Comparison of ENCODE assay signal across 24 cellular contexts in genomic region chr2:25588576-25588975, GRCh38.
"Had no signal": no experiment of that assay in that cellular context is flagged by ENCODE, and none has a peak within 500 bp of the region (broad histone marks: within the 10 kb centered on the region; RNA-seq: fewer than 3 reads in every experiment).

No MANE protein-coding gene starts in this region.

- ATAC-seq: esophagus mucosa; gastrocnemius medialis; left ventricle myocardium superior; lower lobe of right lung; psoas muscle; right cardiac atrium; stimulated activated effector memory CD8-positive, alpha-beta T cell treated with anti-CD3 and anti-CD28 coated beads, Interleukin-12 subunit alpha, Interleukin-12 subunit beta, amount 100 ng/mL, for 72 hours had no signal

- H3K4me1 ChIP-seq: gastrocnemius medialis, psoas muscle, sigmoid colon, testis, tibial artery had no signal

- DNase-seq: cortex of kidney; effector CD4-positive, alpha-beta T cell; endodermal cell; foreskin fibroblast; gastrocnemius medialis; head of caudate nucleus; left ventricle myocardium superior; lower lobe of right lung; occipital lobe; ovary; posterior cingulate gyrus; psoas muscle; right cardiac atrium; sigmoid colon; stimulated activated CD4-positive, alpha-beta T cell treated with anti-CD3 and anti-CD28 coated beads, Interleukin-2, amount 100 ng/mL, for 24 hours; stimulated activated CD4-positive, alpha-beta T cell treated with anti-CD3 and anti-CD28 coated beads, Interleukin-4, amount 100 ng/mL, for 24 hours; stimulated activated naive CD4-positive, alpha-beta T cell treated with Interleukin-2 at 50 U/mL for 16 hours; stomach; testis; tibial artery had no signal

- H3K4me3 Mint-ChIP-seq: endodermal cell; stimulated activated effector memory CD8-positive, alpha-beta T cell treated with anti-CD3 and anti-CD28 coated beads, Interleukin-12 subunit alpha, Interleukin-12 subunit beta, amount 100 ng/mL, for 72 hours; type B pancreatic cell had no signal

- H3K27me3 Mint-ChIP-seq: type B pancreatic cell had no signal

- H3K27me3 ChIP-seq: gastrocnemius medialis, ovary, sigmoid colon, stomach, testis, tibial artery had no signal

- H3K27ac ChIP-seq: epithelial cell of prostate, gastrocnemius medialis, lower lobe of right lung, ovary, psoas muscle, sigmoid colon, stomach, testis, tibial artery had no signal

- H3K36me3 ChIP-seq: gastrocnemius medialis, lower lobe of right lung, ovary, sigmoid colon, stomach had no signal

- H3K4me3 ChIP-seq: gastrocnemius medialis, lower lobe of right lung, ovary, psoas muscle, sigmoid colon, stomach, testis, tibial artery had no signal

- H3K27ac Mint-ChIP-seq: endodermal cell; stimulated activated effector memory CD8-positive, alpha-beta T cell treated with anti-CD3 and anti-CD28 coated beads, Interleukin-12 subunit alpha, Interleukin-12 subunit beta, amount 100 ng/mL, for 72 hours; type B pancreatic cell had no signal

- H3K9me3 Mint-ChIP-seq: endodermal cell; stimulated activated effector memory CD8-positive, alpha-beta T cell treated with anti-CD3 and anti-CD28 coated beads, Interleukin-12 subunit alpha, Interleukin-12 subunit beta, amount 100 ng/mL, for 72 hours; type B pancreatic cell had no signal

- H3K36me3 Mint-ChIP-seq: stimulated activated effector memory CD8-positive, alpha-beta T cell treated with anti-CD3 and anti-CD28 coated beads, Interleukin-12 subunit alpha, Interleukin-12 subunit beta, amount 100 ng/mL, for 72 hours; type B pancreatic cell had no signal
